25 cellular contexts compared by ENCODE assay signal in the genomic region with DNA sequence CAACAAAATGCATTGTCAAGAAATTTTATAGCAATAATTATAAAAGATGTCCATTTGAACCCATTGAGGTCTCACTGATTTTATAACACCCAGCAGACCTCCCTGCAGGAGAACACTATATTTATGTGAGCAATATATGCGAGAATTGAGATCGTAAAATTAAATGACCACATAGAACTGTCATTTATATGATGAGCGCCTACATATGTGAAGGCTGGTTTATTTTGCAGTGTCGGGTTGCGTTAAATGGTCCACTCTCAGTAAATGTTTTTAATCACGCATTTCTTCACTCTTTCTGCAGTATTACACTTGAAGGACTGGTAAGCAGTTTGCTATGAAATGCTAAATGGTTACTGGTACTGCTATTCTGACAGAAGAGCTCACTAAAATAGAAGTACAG.
"Had no signal": no experiment of that assay in that cellular context is flagged by ENCODE, and none has a peak within 500 bp of the region (broad histone marks: within the 10 kb centered on the region; RNA-seq: fewer than 3 reads in every experiment).

No MANE protein-coding gene starts in this region.

- H3K4me1 ChIP-seq: colonic mucosa, gastrocnemius medialis, heart left ventricle, left lung, neural progenitor cell, parathyroid adenoma, prostate gland, right atrium auricular region, sigmoid colon, testis, tibial artery had no signal

- H3K9me3 ChIP-seq: colonic mucosa, gastrocnemius medialis, left lung, prostate gland, right atrium auricular region, sigmoid colon, testis, tibial artery had no signal

- H3K4me3 ChIP-seq: colonic mucosa, gastrocnemius medialis, heart left ventricle, hepatocyte, left lung, neural progenitor cell, prostate gland, right atrium auricular region, sigmoid colon, testis, tibial artery had no signal

- H3K27me3 ChIP-seq: colonic mucosa, gastrocnemius medialis, heart left ventricle, hepatocyte, left lung, neural progenitor cell, right atrium auricular region, sigmoid colon, testis, tibial artery had no signal

- H3K27ac ChIP-seq: colonic mucosa, epithelial cell of prostate, gastrocnemius medialis, heart left ventricle, hepatocyte, left lung, neural progenitor cell, parathyroid adenoma, prostate gland, right atrium auricular region, sigmoid colon, testis, tibial artery had no signal

- ATAC-seq: esophagus mucosa; gastrocnemius medialis; heart left ventricle; left lung; naive thymus-derived CD4-positive, alpha-beta T cell; stimulated activated memory B cell treated with anti-CD40 and anti-IgM and Interleukin-4, amounts not matched to agents 10 μg/mL and 1 μg/mL and 100 μg/mL, for 72 hours; stimulated activated naive CD8-positive, alpha-beta T cell treated with anti-CD3 and anti-CD28 coated beads, Interleukin-15, Interleukin-2, amounts not matched to agents 100 U/mL and 50 U/mL, for 24 hours had no signal

- H3K36me3 ChIP-seq: colonic mucosa, gastrocnemius medialis, heart left ventricle, left lung, neural progenitor cell, prostate gland, right atrium auricular region, sigmoid colon, tibial artery had no signal

- DNase-seq: colonic mucosa; effector CD8-positive, alpha-beta T cell; endodermal cell; foreskin fibroblast; gastrocnemius medialis; heart left ventricle; kidney; left lung; mesenchymal stem cell; naive thymus-derived CD4-positive, alpha-beta T cell; sigmoid colon; stimulated activated CD4-positive, alpha-beta T cell treated with anti-CD3 and anti-CD28 coated beads, Interleukin-2, amount 100 ng/mL, for 24 hours; stimulated activated CD4-positive, alpha-beta T cell treated with anti-CD3 and anti-CD28 coated beads, Interleukin-4, amount 100 ng/mL, for 4 hours; stimulated activated naive CD8-positive, alpha-beta T cell treated with anti-CD3 and anti-CD28 coated beads, Interleukin-15, Interleukin-2, amounts not matched to agents 100 U/mL and 50 U/mL, for 24 hours; substantia nigra; testis; tibial artery had no signal
